In genomic region chr1:166272155-166272554, GRCh38 we compare ENCODE assay signal across 17 cellular contexts.
A peak's percentile ranks its signal among the peaks of the same experiment; 100 is the strongest.
DNase-seq lines count a peak whose midpoint lies in the region; ATAC-seq and TF ChIP-seq lines count a peak whose summit lies in the region.
"Had no signal": no experiment of that assay in that cellular context is flagged by ENCODE, and none has a peak within 500 bp of the region (broad histone marks: within the 10 kb centered on the region; RNA-seq: fewer than 3 reads in every experiment).

No MANE protein-coding gene starts in this region.

- H3K36me3 Mint-ChIP-seq in endodermal cell (ENCODE audit: low read depth), result no peaks in the 10 kb centered on the region
- no peaks in the 10 kb centered on the region for H3K36me3 Mint-ChIP-seq in stimulated activated effector memory CD8-positive, alpha-beta T cell treated with anti-CD3 and anti-CD28 coated beads, Interleukin-12 subunit alpha, Interleukin-12 subunit beta, amount 100 ng/mL, for 72 hours

- TF ChIP-seq CTCF in GM12864 (IDR thresholded peaks at IDR 0.05; ENCODE audit: low read depth, low read length, missing control alignments), result no peak
- TF ChIP-seq CTCF in endodermal cell (conservative IDR thresholded peaks at IDR 0.05), result no peak
- TF ChIP-seq CTCF in left ventricle myocardium inferior (IDR thresholded peaks at IDR 0.05; ENCODE audit: borderline replicate concordance), result no peak

- H3K4me3 Mint-ChIP-seq in endodermal cell, result no peak overlapping the region
- no peak overlapping the region for H3K4me3 Mint-ChIP-seq in stimulated activated effector memory CD8-positive, alpha-beta T cell treated with anti-CD3 and anti-CD28 coated beads, Interleukin-12 subunit alpha, Interleukin-12 subunit beta, amount 100 ng/mL, for 72 hours
- H3K4me3 Mint-ChIP-seq: activated CD4-positive, alpha-beta T cell treated with anti-CD3 and anti-CD28 coated beads, Interleukin-2, amount 10 ng/mL, durations not matched to agents 7 days and 5 days; T-helper 17 cell had no signal

- H3K4me3 ChIP-seq in GM12864 (ENCODE audit: low read depth, low read length) (no peak overlapping the region), endodermal cell (ENCODE audit: low read length) (no peak overlapping the region), left ventricle myocardium inferior (no peak overlapping the region)
- H3K4me3 ChIP-seq: pancreas, smooth muscle cell had no signal

- H3K36me3 ChIP-seq in endodermal cell (ENCODE audit: control insufficient read depth, insufficient read depth, low read length) (no peaks in the 10 kb centered on the region), left ventricle myocardium inferior (no peaks in the 10 kb centered on the region)
- H3K36me3 ChIP-seq: pancreas had no signal

- no peak overlapping the region for H3K27ac ChIP-seq in endodermal cell (ENCODE audit: low read depth, low read length)
- no peak overlapping the region for H3K27ac ChIP-seq in left ventricle myocardium inferior (replicated peaks)
- H3K27ac ChIP-seq: pancreas had no signal

- peak; percentile 72 for ATAC-seq in GM19372 (IDR thresholded peaks at IDR 0.05; ENCODE audit: low read depth, unreplicated experiment)
- peak; percentile 72 for ATAC-seq in HG02763 (IDR thresholded peaks at IDR 0.05; ENCODE audit: unreplicated experiment)
- peak; percentile 58 for ATAC-seq in HG03558 (IDR thresholded peaks at IDR 0.05; ENCODE audit: extremely low read depth, unreplicated experiment)
- ATAC-seq in stimulated activated effector memory CD8-positive, alpha-beta T cell treated with anti-CD3 and anti-CD28 coated beads, Interleukin-12 subunit alpha, Interleukin-12 subunit beta, amount 100 ng/mL, for 72 hours, result no peak
- ATAC-seq: HCT116, pancreas, T-helper 17 cell had no signal

- no peaks in the 10 kb centered on the region for H3K27me3 Mint-ChIP-seq in endodermal cell (ENCODE audit: insufficient read depth)
- H3K27me3 Mint-ChIP-seq: activated CD4-positive, alpha-beta T cell treated with anti-CD3 and anti-CD28 coated beads, Interleukin-2, amount 10 ng/mL, durations not matched to agents 7 days and 5 days; T-helper 17 cell had no signal

- no peak overlapping the region for H3K27ac Mint-ChIP-seq in endodermal cell
- no peak overlapping the region for H3K27ac Mint-ChIP-seq in stimulated activated effector memory CD8-positive, alpha-beta T cell treated with anti-CD3 and anti-CD28 coated beads, Interleukin-12 subunit alpha, Interleukin-12 subunit beta, amount 100 ng/mL, for 72 hours
- H3K27ac Mint-ChIP-seq: activated CD4-positive, alpha-beta T cell treated with anti-CD3 and anti-CD28 coated beads, Interleukin-2, amount 10 ng/mL, durations not matched to agents 7 days and 5 days; T-helper 17 cell had no signal

- H3K27me3 ChIP-seq in endodermal cell (ENCODE audit: control insufficient read depth, insufficient read depth, low read length, poor library complexity, severe bottlenecking), result no peaks in the 10 kb centered on the region
- H3K27me3 ChIP-seq in left ventricle myocardium inferior (ENCODE audit: low read depth), result no peaks in the 10 kb centered on the region
- H3K27me3 ChIP-seq: pancreas had no signal

- no peaks in the 10 kb centered on the region for H3K4me1 ChIP-seq in endodermal cell (ENCODE audit: control insufficient read depth, insufficient read depth, low read length)
- peaks cover 9% of the 10 kb centered on the region for H3K4me1 ChIP-seq in left ventricle myocardium inferior
- H3K4me1 ChIP-seq: pancreas had no signal

- H3K9ac ChIP-seq in endodermal cell (ENCODE audit: extremely low read depth, low read length, poor library complexity, severe bottlenecking), result no peak overlapping the region

- H3K9me3 Mint-ChIP-seq in endodermal cell, result peaks cover 14% of the 10 kb centered on the region
- H3K9me3 Mint-ChIP-seq in stimulated activated effector memory CD8-positive, alpha-beta T cell treated with anti-CD3 and anti-CD28 coated beads, Interleukin-12 subunit alpha, Interleukin-12 subunit beta, amount 100 ng/mL, for 72 hours, result peaks cover 16% of the 10 kb centered on the region
- H3K9me3 Mint-ChIP-seq: activated CD4-positive, alpha-beta T cell treated with anti-CD3 and anti-CD28 coated beads, Interleukin-2, amount 10 ng/mL, durations not matched to agents 7 days and 5 days had no signal

- intact Hi-C loops in left ventricle myocardium inferior (cut with micrococcal nuclease), result no loop called here

- H3K4me1 Mint-ChIP-seq in endodermal cell, result peaks cover 9% of the 10 kb centered on the region
- no peaks in the 10 kb centered on the region for H3K4me1 Mint-ChIP-seq in stimulated activated effector memory CD8-positive, alpha-beta T cell treated with anti-CD3 and anti-CD28 coated beads, Interleukin-12 subunit alpha, Interleukin-12 subunit beta, amount 100 ng/mL, for 72 hours
- H3K4me1 Mint-ChIP-seq: activated CD4-positive, alpha-beta T cell treated with anti-CD3 and anti-CD28 coated beads, Interleukin-2, amount 10 ng/mL, durations not matched to agents 7 days and 5 days; T-helper 17 cell had no signal

- 100% methylated on average over 1 of the region's 1 CpG; no CpG with 5 or more reads in 1 of the 2 experiments for WGBS in endodermal cell (ENCODE audit: insufficient coverage in 1 of 2, insufficient read length in 1 of 2), 2 experiments

- H3K9me3 ChIP-seq in endodermal cell (ENCODE audit: control insufficient read depth, low read length) (no peaks in the 10 kb centered on the region), left ventricle myocardium inferior (replicated peaks) (no peaks in the 10 kb centered on the region)
- H3K9me3 ChIP-seq: pancreas had no signal

- peak; percentile 24 for DNase-seq in GM12864 (ENCODE audit: low read depth)
- DNase-seq in endodermal cell, result no peak
- no peak for DNase-seq in left ventricle myocardium inferior
- DNase-seq in stimulated activated effector memory CD8-positive, alpha-beta T cell treated with anti-CD3 and anti-CD28 coated beads, Interleukin-12 subunit alpha, Interleukin-12 subunit beta, amount 100 ng/mL, for 72 hours (ENCODE audit: low spot score in 2 of 2), result no peak
- no peak for DNase-seq in NCI-H69 (lab: John Stamatoyannopoulos, UW)
- DNase-seq: activated CD4-positive, alpha-beta T cell treated with anti-CD3 and anti-CD28 coated beads, Interleukin-2, amount 10 ng/mL, durations not matched to agents 7 days and 5 days; erythroblast; head of caudate nucleus; NCI-H2081 treated with DMSO at 0.1 percent for 48 hours; NCI-H748 treated with DMSO at 0.1 percent for 48 hours; pancreas; T-helper 17 cell had no signal
